Comparison of ENCODE assay signal across 1 cellular context in genomic region chr9:36487482-36488321, GRCh38.
A peak's percentile ranks its signal among the peaks of the same experiment; 100 is the strongest.
TF ChIP-seq lines count a peak whose summit lies in the region.

No MANE protein-coding gene starts in this region.

TF ChIP-seq in H1, 55 proteins besides CTCF, POLR2A, EP300 and RAD21 (continued from another document):
- TF ChIP-seq E2F6 (IDR thresholded peaks at IDR 0.05) = no peak
- TF ChIP-seq KDM4A (IDR thresholded peaks at IDR 0.05; ENCODE audit: low read depth, low read length, severe bottlenecking) = peak; percentile 4
- no peak for TF ChIP-seq RFX5 (IDR thresholded peaks at IDR 0.05; ENCODE audit: borderline replicate concordance, low read depth, low read length)
- no peak for TF ChIP-seq CBX5 (IDR thresholded peaks at IDR 0.05; ENCODE audit: low read depth, low read length)
- TF ChIP-seq EZH2 (IDR thresholded peaks at IDR 0.05; ENCODE audit: low read depth, low read length, severe bottlenecking) = no peak
- peak; percentile 74; the same call in 1 of the 2 replicates for TF ChIP-seq CHD2 (IDR thresholded peaks at IDR 0.05; ENCODE audit: low read length)
- TF ChIP-seq TBP (IDR thresholded peaks at IDR 0.05; ENCODE audit: low read depth, low read length) = peak; percentile 49; the same call in 1 of the 2 replicates
